26 cellular contexts compared by ENCODE assay signal in genomic region chr2:23373666-23374065, GRCh38.
"Had no signal": no experiment of that assay in that cellular context is flagged by ENCODE, and none has a peak within 500 bp of the region (broad histone marks: within the 10 kb centered on the region; RNA-seq: fewer than 3 reads in every experiment).

No MANE protein-coding gene starts in this region.

- H3K9me3 ChIP-seq: esophagus squamous epithelium, gastroesophageal sphincter, heart left ventricle, left lung, lower lobe of right lung, mucosa of descending colon had no signal

- ATAC-seq: effector memory CD8-positive, alpha-beta T cell; esophagus mucosa; gastroesophageal sphincter; heart left ventricle; left cardiac atrium; left lung; left ventricle myocardium superior; lower lobe of right lung; mucosa of descending colon had no signal

- H3K27ac Mint-ChIP-seq: effector memory CD8-positive, alpha-beta T cell; endodermal cell; immature natural killer cell; mesothelial cell of epicardium had no signal

- H3K27me3 ChIP-seq: gastroesophageal sphincter, hepatocyte had no signal

- H3K4me1 Mint-ChIP-seq: mesothelial cell of epicardium had no signal

- H3K9me3 Mint-ChIP-seq: effector memory CD8-positive, alpha-beta T cell; mesothelial cell of epicardium had no signal

- H3K4me3 Mint-ChIP-seq: effector memory CD8-positive, alpha-beta T cell; endodermal cell; immature natural killer cell; mesothelial cell of epicardium had no signal

- H3K36me3 Mint-ChIP-seq: immature natural killer cell, mesothelial cell of epicardium had no signal

- H3K36me3 ChIP-seq: esophagus squamous epithelium, gastroesophageal sphincter, heart left ventricle, left lung, lower lobe of right lung had no signal

- H3K27ac ChIP-seq: coronary artery, dorsolateral prefrontal cortex, epithelial cell of prostate, esophagus squamous epithelium, gastroesophageal sphincter, heart left ventricle, hepatocyte, left lung, lower lobe of right lung had no signal

- H3K4me1 ChIP-seq: gastroesophageal sphincter, heart left ventricle, left lung, lower lobe of right lung had no signal

- H3K4me3 ChIP-seq: coronary artery, dorsolateral prefrontal cortex, esophagus squamous epithelium, gastroesophageal sphincter, heart left ventricle, hepatocyte, left lung, lower lobe of right lung, mucosa of descending colon had no signal

- DNase-seq: dermis blood vessel endothelial cell; dorsolateral prefrontal cortex; effector CD8-positive, alpha-beta T cell; effector memory CD8-positive, alpha-beta T cell; endodermal cell; erythroblast; esophagus squamous epithelium; foreskin fibroblast; heart left ventricle; hypothalamus; immature natural killer cell; islet precursor cell; kidney; kidney glomerular epithelial cell; left cardiac atrium; left lung; left ventricle myocardium superior; lower lobe of right lung; mesenchymal stem cell; mucosa of descending colon had no signal
